In the genomic region with DNA sequence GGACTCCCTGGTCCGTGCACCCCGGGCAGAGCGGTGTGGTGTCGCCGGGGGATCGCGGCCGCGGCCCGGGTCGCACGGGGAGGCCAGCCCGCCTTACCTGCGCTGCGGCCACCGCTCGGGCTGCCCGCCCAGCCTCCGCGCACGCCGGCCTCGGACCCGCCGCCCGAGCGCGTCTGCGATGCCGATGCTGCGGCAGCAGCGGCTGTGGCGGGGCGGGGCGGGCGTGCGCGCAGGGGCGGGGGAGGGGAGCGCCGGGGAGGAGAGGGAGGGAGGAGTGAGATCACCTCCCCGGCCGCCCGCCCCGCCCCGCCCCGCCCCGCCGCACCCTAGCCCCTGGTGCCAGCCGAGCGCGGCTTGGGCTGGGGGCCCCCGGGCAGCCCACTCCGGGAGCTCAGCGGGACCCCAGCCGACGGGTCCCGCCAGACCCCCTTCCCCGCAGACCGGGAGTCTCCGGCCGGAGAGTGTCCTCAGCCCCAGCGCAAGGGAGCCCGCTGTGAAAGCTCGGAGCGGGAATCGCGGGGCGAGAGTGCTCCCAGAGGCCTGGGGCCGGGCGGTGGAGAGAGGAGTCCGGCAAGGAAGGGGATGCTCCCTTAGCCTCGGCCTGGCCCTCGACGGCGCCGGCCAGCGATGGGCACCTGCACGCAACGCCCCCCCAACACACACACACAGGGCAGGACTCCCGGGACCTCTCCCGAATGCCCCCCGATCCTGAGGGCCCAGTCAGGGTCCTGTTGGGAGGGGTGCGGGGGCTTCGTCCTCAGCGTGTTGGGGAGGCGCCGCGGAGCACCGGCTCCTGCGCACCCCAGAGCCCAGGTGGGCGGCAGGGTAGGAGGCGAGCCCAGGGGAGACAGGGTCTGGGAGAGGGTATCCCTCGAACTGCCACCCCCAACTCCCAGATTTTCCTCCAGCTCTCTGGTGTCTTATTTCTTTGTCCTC, we compare ENCODE assay signal across 1 cellular context.
A peak's percentile ranks its signal among the peaks of the same experiment; 100 is the strongest.
TF ChIP-seq lines count a peak whose summit lies in the region.

TSS of gene L1CAM (minus strand) at position 206 of the 936 bp plus-strand sequence. CDS start 10,337 bp downstream, outside the sequence.

TF ChIP-seq in HEK293, 187 proteins besides CTCF, POLR2A, EP300 and RAD21 (continued from another document):
- TF ChIP-seq ZNF221 (tag by site-specific recombination; IDR thresholded peaks at IDR 0.05; ENCODE audit: borderline replicate concordance) (no peak), ZNF624 (tag by site-specific recombination; IDR thresholded peaks at IDR 0.05) (no peak), ZBTB7A (tag by site-specific recombination; IDR thresholded peaks at IDR 0.05; ENCODE audit: low read depth) (0 out of 2 replicates have a peak, but pooled peaks have one; percentile 26), KLF7 (tag by site-specific recombination; IDR thresholded peaks at IDR 0.05; ENCODE audit: borderline replicate concordance) (0 out of 2 replicates have a peak, but pooled peaks have one; percentile 9), KLF10 (tag by site-specific recombination; IDR thresholded peaks at IDR 0.05) (no peak), GLIS2 (tag by site-specific recombination; IDR thresholded peaks at IDR 0.05) (no peak), ZNF449 (tag by site-specific recombination; IDR thresholded peaks at IDR 0.05) (no peak), KLF1 (tag by site-specific recombination; IDR thresholded peaks at IDR 0.05) (peak; percentile 51), EGR2 (tag by site-specific recombination; IDR thresholded peaks at IDR 0.05; ENCODE audit: low read depth) (0 out of 2 replicates have a peak, but pooled peaks have one; percentile 56), ZNF140 (tag by site-specific recombination; IDR thresholded peaks at IDR 0.05) (no peak), ZIC2 (tag by site-specific recombination; IDR thresholded peaks at IDR 0.05) (peak; percentile 55), ZNF555 (tag by site-specific recombination; conservative IDR thresholded peaks at IDR 0.05) (no peak), BCL11B (tag by site-specific recombination; IDR thresholded peaks at IDR 0.05; ENCODE audit: low read depth) (no peak), ZNF335 (tag by site-specific recombination; conservative IDR thresholded peaks at IDR 0.05) (no peak; the same call in 1 of the 2 replicates), HIC1 (tag by site-specific recombination; IDR thresholded peaks at IDR 0.05) (peak; percentile 10; the same call in 1 of the 2 replicates)
- TF ChIP-seq, protein P1, sequence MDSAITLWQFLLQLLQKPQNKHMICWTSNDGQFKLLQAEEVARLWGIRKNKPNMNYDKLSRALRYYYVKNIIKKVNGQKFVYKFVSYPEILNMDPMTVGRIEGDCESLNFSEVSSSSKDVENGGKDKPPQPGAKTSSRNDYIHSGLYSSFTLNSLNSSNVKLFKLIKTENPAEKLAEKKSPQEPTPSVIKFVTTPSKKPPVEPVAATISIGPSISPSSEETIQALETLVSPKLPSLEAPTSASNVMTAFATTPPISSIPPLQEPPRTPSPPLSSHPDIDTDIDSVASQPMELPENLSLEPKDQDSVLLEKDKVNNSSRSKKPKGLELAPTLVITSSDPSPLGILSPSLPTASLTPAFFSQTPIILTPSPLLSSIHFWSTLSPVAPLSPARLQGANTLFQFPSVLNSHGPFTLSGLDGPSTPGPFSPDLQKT (IDR thresholded peaks at IDR 0.05; ENCODE audit: borderline replicate concordance, low read depth, low read length): no peak
- TF ChIP-seq, protein P2, sequence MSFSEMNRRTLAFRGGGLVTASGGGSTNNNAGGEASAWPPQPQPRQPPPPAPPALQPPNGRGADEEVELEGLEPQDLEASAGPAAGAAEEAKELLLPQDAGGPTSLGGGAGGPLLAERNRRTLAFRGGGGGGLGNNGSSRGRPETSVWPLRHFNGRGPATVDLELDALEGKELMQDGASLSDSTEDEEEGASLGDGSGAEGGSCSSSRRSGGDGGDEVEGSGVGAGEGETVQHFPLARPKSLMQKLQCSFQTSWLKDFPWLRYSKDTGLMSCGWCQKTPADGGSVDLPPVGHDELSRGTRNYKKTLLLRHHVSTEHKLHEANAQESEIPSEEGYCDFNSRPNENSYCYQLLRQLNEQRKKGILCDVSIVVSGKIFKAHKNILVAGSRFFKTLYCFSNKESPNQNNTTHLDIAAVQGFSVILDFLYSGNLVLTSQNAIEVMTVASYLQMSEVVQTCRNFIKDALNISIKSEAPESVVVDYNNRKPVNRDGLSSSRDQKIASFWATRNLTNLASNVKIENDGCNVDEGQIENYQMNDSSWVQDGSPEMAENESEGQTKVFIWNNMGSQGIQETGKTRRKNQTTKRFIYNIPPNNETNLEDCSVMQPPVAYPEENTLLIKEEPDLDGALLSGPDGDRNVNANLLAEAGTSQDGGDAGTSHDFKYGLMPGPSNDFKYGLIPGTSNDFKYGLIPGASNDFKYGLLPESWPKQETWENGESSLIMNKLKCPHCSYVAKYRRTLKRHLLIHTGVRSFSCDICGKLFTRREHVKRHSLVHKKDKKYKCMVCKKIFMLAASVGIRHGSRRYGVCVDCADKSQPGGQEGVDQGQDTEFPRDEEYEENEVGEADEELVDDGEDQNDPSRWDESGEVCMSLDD (tag by site-specific recombination; IDR thresholded peaks at IDR 0.05): 0 out of 2 replicates have a peak, but pooled peaks have one; percentile 30
